In the genomic region with DNA sequence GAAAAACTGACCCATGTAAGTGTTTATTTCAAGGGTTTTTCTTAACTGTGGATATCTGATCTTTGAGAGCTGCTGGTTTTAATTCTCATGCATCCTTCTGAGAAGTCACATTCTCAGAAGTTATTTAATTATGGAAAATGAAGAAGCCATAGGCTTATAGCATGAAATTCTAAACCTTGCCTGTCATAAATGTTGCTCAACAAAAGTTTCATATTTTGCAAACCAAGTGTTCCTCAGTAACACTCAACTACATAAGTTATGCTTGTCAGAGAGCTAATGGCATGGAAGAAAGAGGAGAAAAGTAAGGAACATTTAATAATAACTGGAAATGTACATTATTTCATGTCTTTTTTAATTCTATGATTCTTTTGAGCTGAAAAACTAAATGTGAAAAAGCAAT, we compare ENCODE assay signal across 15 cellular contexts.
DNase-seq lines count a peak whose midpoint lies in the region; FAIRE-seq and TF ChIP-seq lines count a peak whose summit lies in the region.
"Had no signal": no experiment of that assay in that cellular context is flagged by ENCODE, and none has a peak within 500 bp of the region (broad histone marks: within the 10 kb centered on the region; RNA-seq: fewer than 3 reads in every experiment).

No MANE protein-coding gene starts in this region.

- H3K9me3 ChIP-seq in neutrophil = no peaks in the 10 kb centered on the region
- H3K9me3 ChIP-seq: BLaER1, lower lobe of right lung, SJSA1, suprapubic skin, upper lobe of right lung had no signal

- no peak for FAIRE-seq in bronchial epithelial cell (lab: Jason Lieb, UNC)

- H3K4me3 ChIP-seq in bronchial epithelial cell (ENCODE audit: low read depth, low read length) = no peak overlapping the region
- no peak overlapping the region for H3K4me3 ChIP-seq in neutrophil (ENCODE audit: low read depth in 1 of 2, low read length in 1 of 2)
- H3K4me3 ChIP-seq: BLaER1, lower lobe of right lung, SJSA1, suprapubic skin, upper lobe of right lung had no signal

- no peak for TF ChIP-seq CTCF in bronchial epithelial cell (IDR thresholded peaks at IDR 0.05; ENCODE audit: insufficient read depth, low read length, severe bottlenecking)
- TF ChIP-seq CTCF in neutrophil (IDR thresholded peaks at IDR 0.05) = no peak

- POLR2A ChIA-PET in HEK293T (lab: Yijun Ruan, JAX) = interaction anchor here (0.6 to 1.0 kb wide), 2 partner anchors 80 to 153 kb away, joined by 3 to 4 read pairs; no protein-coding TSS in a partner anchor

- H3K36me3 ChIP-seq in bronchial epithelial cell (ENCODE audit: control insufficient read depth, insufficient read depth, low read length) (no peaks in the 10 kb centered on the region), neutrophil (no peaks in the 10 kb centered on the region)
- H3K36me3 ChIP-seq: BLaER1, lower lobe of right lung, SJSA1, suprapubic skin, upper lobe of right lung had no signal

- DNase-seq in CD1c-positive myeloid dendritic cell (ENCODE audit: extremely low spot score) (peak; percentile 44), MV-4-11 (lab: John Stamatoyannopoulos, UW) (peak; percentile 62), bronchial epithelial cell (ENCODE audit: low read depth) (peak; percentile 47), HEK293T (ENCODE audit: extremely low spot score) (no peak), NCI-H526 treated with DMSO at 0.1 percent for 48 hours (lab: John Stamatoyannopoulos, UW) (no peak), cerebellar cortex (ENCODE audit: low spot score) (no peak)
- no peak for DNase-seq in activated naive CD4-positive, alpha-beta T cell (lab: John Stamatoyannopoulos, UW)

- H3K4me1 ChIP-seq in neutrophil (ENCODE audit: control insufficient read depth in 1 of 2, insufficient read depth in 1 of 2, low read depth in 1 of 2, low read length in 1 of 2) = peaks cover 36% of the 10 kb centered on the region in 2 experiments
- H3K4me1 ChIP-seq: parathyroid adenoma, SJSA1 had no signal

- H3K27me3 ChIP-seq in bronchial epithelial cell (ENCODE audit: control insufficient read depth, insufficient read depth, low read length) = no peaks in the 10 kb centered on the region
- no peaks in the 10 kb centered on the region for H3K27me3 ChIP-seq in neutrophil
- H3K27me3 ChIP-seq: BLaER1, suprapubic skin, upper lobe of right lung had no signal

- H3K27ac ChIP-seq in neutrophil = peak overlapping the region; percentile 76
- H3K27ac ChIP-seq: BLaER1, HL-60, parathyroid adenoma, SJSA1, suprapubic skin had no signal

- CTCF ChIA-PET in HEK293T (lab: Yijun Ruan, JAX) = interaction anchor here (0.6 to 3.0 kb wide), 12 partner anchors 11 to 1010 kb away, joined by 3 to 24 read pairs (median 4); no protein-coding TSS in a partner anchor

TF ChIP-seq in HEK293T, 16 proteins besides CTCF, POLR2A, EP300 and RAD21:
- TF ChIP-seq ZNF384 (IDR thresholded peaks at IDR 0.05) (no peak), FOXK2 (IDR thresholded peaks at IDR 0.05) (no peak), LEF1 (IDR thresholded peaks at IDR 0.05; ENCODE audit: borderline replicate concordance) (no peak), PKNOX1 (IDR thresholded peaks at IDR 0.05) (no peak), NFRKB (IDR thresholded peaks at IDR 0.05) (no peak), FOXA1 (IDR thresholded peaks at IDR 0.05) (no peak), TARDBP (IDR thresholded peaks at IDR 0.05) (no peak), CTBP1 (IDR thresholded peaks at IDR 0.05; ENCODE audit: borderline replicate concordance) (no peak), SUZ12 (IDR thresholded peaks at IDR 0.05) (no peak)

Comparison
In these comparisons a context has a peak if more than half of its experiments do, and no peak if none do; other contexts are left out.
1. DNase-seq: peak in CD1c-positive myeloid dendritic cell (single experiment), MV-4-11 (single experiment) and bronchial epithelial cell (single experiment); none in activated naive CD4-positive, alpha-beta T cell (0 of 4), HEK293T (single experiment), NCI-H526 treated with DMSO at 0.1 percent for 48 hours (single experiment) and cerebellar cortex (single experiment).